Comparison of ENCODE assay signal across 8 cellular contexts in genomic region chr21:37564341-37564923, GRCh38.
DNase-seq lines count a peak whose midpoint lies in the region; ATAC-seq and TF ChIP-seq lines count a peak whose summit lies in the region.

No MANE protein-coding gene starts in this region.

- peak overlapping the region; percentile 96 for H3K27ac ChIP-seq in vagina

- peak; percentile 85 for DNase-seq in G401 (ENCODE audit: low spot score)
- peak; percentile 94 for DNase-seq in HFF-Myc (ENCODE audit: extremely low read depth, low read depth)
- DNase-seq in NAMALWA (ENCODE audit: low spot score) = peak; percentile 75
- DNase-seq in T follicular helper cell (ENCODE audit: low read depth) = peak; percentile 85
- peak; percentile 99 for DNase-seq in amniotic epithelial cell (ENCODE audit: low read depth)
- peak; percentile 80 for DNase-seq in left ventricle myocardium superior
- DNase-seq in putamen (ENCODE audit: low spot score) = peak; percentile 79
- no peak for DNase-seq in vagina (ENCODE audit: extremely low spot score in 2 of 2)

- no peaks in the 10 kb centered on the region for H3K36me3 ChIP-seq in vagina

- no peaks in the 10 kb centered on the region for H3K9me3 ChIP-seq in vagina

- TF ChIP-seq CTCF in HFF-Myc (IDR thresholded peaks at IDR 0.05; ENCODE audit: low read depth, low read length, missing control alignments) (no peak), vagina (IDR thresholded peaks at IDR 0.05) (no peak)

- in situ Hi-C loops in G401 (cut with HindIII; ENCODE audit: low sequenced_read_pairs) = no loop called here

- peak; percentile 79 for ATAC-seq in left ventricle myocardium superior

- peaks cover 14% of the 10 kb centered on the region for H3K4me1 ChIP-seq in vagina

- H3K4me3 ChIP-seq in HFF-Myc (replicated peaks; ENCODE audit: low read depth, low read length) (peak overlapping the region; percentile 54), vagina (peak overlapping the region; percentile 55 to 72)

- no peak for TF ChIP-seq POLR2A in vagina (IDR thresholded peaks at IDR 0.05)

- intact Hi-C loops in left ventricle myocardium superior (cut with micrococcal nuclease) = no loop called here
- intact Hi-C loops in vagina (cut with DNase I) = loop anchor here (10.0 kb wide), 2 partner anchors 200 to 300 kb away; partner anchors contain the start of genes DYRK1A and VPS26C

- no peaks in the 10 kb centered on the region for H3K27me3 ChIP-seq in vagina

Comparison
In these comparisons a context has a peak if more than half of its experiments do, and no peak if none do; other contexts are left out.
1. DNase-seq: peak in G401 (single experiment), HFF-Myc (single experiment), NAMALWA (single experiment), T follicular helper cell (single experiment), amniotic epithelial cell (single experiment), left ventricle myocardium superior (single experiment) and putamen (single experiment); none in vagina (0 of 2).